Comparison of ENCODE assay signal across 1 cellular context in genomic region chr12:65619018-65619417, GRCh38.
TF ChIP-seq lines count a peak whose summit lies in the region.

No MANE protein-coding gene starts in this region.

TF ChIP-seq in SK-N-SH treated with all-trans-retinoic acid at 6 μM for 48 hours, 23 proteins besides CTCF, POLR2A, EP300 and RAD21 (continued from another document):
- TF ChIP-seq TSHZ2 (CRISPR knock-in tag; IDR thresholded peaks at IDR 0.05): no peak
- TF ChIP-seq RARB (CRISPR knock-in tag; IDR thresholded peaks at IDR 0.05): no peak
- no peak for TF ChIP-seq ISL1 (CRISPR knock-in tag; IDR thresholded peaks at IDR 0.05)
- no peak for TF ChIP-seq CREB5 (CRISPR knock-in tag; IDR thresholded peaks at IDR 0.05; ENCODE audit: low read depth)
- no peak for TF ChIP-seq ZNF565 (CRISPR knock-in tag; conservative IDR thresholded peaks at IDR 0.05; ENCODE audit: low read depth)
- TF ChIP-seq SNAI2 (CRISPR knock-in tag; IDR thresholded peaks at IDR 0.05): no peak
- no peak for TF ChIP-seq PPARA (CRISPR knock-in tag; IDR thresholded peaks at IDR 0.05; ENCODE audit: borderline replicate concordance)
